1 cellular context compared by ENCODE assay signal in the genomic region with DNA sequence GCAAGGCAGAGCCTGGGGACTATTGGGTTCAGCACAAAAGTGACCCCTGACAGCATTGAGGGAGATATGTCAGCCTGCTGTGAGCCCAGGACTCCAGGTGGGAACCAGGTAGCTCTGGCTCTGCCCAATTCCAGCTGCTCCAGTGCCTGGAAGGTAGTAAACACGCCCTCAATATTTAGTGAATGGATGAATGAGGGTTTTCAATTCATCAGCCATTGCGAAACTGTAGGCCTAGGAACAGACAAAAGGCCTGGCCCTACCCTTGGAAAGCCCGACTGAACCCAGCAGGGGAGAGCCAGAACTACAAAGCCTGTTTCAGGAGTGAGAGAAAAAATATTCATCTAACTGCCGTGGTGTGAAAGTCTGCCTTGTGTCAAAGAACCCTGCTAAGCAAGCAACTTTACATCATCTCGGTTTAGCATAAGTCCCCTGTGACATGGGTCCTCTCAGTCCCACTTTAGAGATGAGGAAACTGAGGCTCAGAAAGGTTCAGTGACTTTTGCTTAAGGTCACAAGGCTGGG.
TF ChIP-seq lines count a peak whose summit lies in the region.

No MANE protein-coding gene starts in this region.

TF ChIP-seq in H1, 55 proteins besides CTCF, POLR2A, EP300 and RAD21:
- TF ChIP-seq CEBPB (IDR thresholded peaks at IDR 0.05; ENCODE audit: low read depth, low read length) (peak; percentile 97), KDM1A (IDR thresholded peaks at IDR 0.05; ENCODE audit: borderline replicate concordance, low read length) (peak; percentile 51; the same call in 1 of the 2 replicates), ASH2L (IDR thresholded peaks at IDR 0.05; ENCODE audit: low read length) (no peak)
